Comparison of ENCODE assay signal across 7 cellular contexts in genomic region chr3:134249442-134249841, GRCh38. TPM values are rescaled to one million over a fixed set of nuclear protein-coding genes. Genes with fewer than 3 reads are reported as not detected.
DNase-seq lines count a peak whose midpoint lies in the region; ATAC-seq and TF ChIP-seq lines count a peak whose summit lies in the region.

No MANE protein-coding gene starts in this region.

- H3K4me1 Mint-ChIP-seq in HFFc6 (ENCODE audit: low read depth): peaks cover 51% of the 10 kb centered on the region
- peaks cover 66% of the 10 kb centered on the region for H3K4me1 Mint-ChIP-seq in activated CD4-positive, alpha-beta memory T cell treated with anti-CD3 and anti-CD28 coated beads for 36 hours (ENCODE audit: low read depth)
- peaks cover 73% of the 10 kb centered on the region for H3K4me1 Mint-ChIP-seq in stimulated activated memory B cell treated with anti-CD40 and anti-IgM and Interleukin-4, amounts not matched to agents 10 μg/mL and 1 μg/mL and 100 μg/mL, for 72 hours

- CTCF ChIA-PET in activated CD4-positive, alpha-beta memory T cell treated with anti-CD3 and anti-CD28 coated beads for 36 hours (lab: Charles Lee): interaction anchor here (0.7 to 2.9 kb wide), 2 partner anchors 37 to 53 kb away, joined by 3 to 10 read pairs; no protein-coding TSS in a partner anchor

- TF ChIP-seq CTCF in HFFc6 (IDR thresholded peaks at IDR 0.05): no peak; the same call in 1 of the 2 replicates

- H3K36me3 ChIP-seq in iPS DF 6.9 (ENCODE audit: control insufficient read depth, insufficient read depth, low read length): no peaks in the 10 kb centered on the region

- H3K27ac Mint-ChIP-seq in HFFc6: peak overlapping the region; percentile 89
- peak overlapping the region; percentile 85 for H3K27ac Mint-ChIP-seq in activated CD4-positive, alpha-beta memory T cell treated with anti-CD3 and anti-CD28 coated beads for 36 hours
- H3K27ac Mint-ChIP-seq in stimulated activated memory B cell treated with anti-CD40 and anti-IgM and Interleukin-4, amounts not matched to agents 10 μg/mL and 1 μg/mL and 100 μg/mL, for 72 hours: peak overlapping the region; percentile 86

- no peaks in the 10 kb centered on the region for H3K9me3 Mint-ChIP-seq in HFFc6
- H3K9me3 Mint-ChIP-seq in activated CD4-positive, alpha-beta memory T cell treated with anti-CD3 and anti-CD28 coated beads for 36 hours: no peaks in the 10 kb centered on the region
- no peaks in the 10 kb centered on the region for H3K9me3 Mint-ChIP-seq in stimulated activated memory B cell treated with anti-CD40 and anti-IgM and Interleukin-4, amounts not matched to agents 10 μg/mL and 1 μg/mL and 100 μg/mL, for 72 hours

- WGBS in iPS DF 6.9 (ENCODE audit: insufficient coverage, insufficient read length): no CpG with 5 or more reads among the region's 4 CpGs

- H3K27me3 ChIP-seq in iPS DF 6.9 (ENCODE audit: control insufficient read depth, insufficient read depth, low read length): no peaks in the 10 kb centered on the region

- H3K4me3 Mint-ChIP-seq in HFFc6: peak overlapping the region; percentile 97
- peak overlapping the region; percentile 84 for H3K4me3 Mint-ChIP-seq in activated CD4-positive, alpha-beta memory T cell treated with anti-CD3 and anti-CD28 coated beads for 36 hours
- H3K4me3 Mint-ChIP-seq in stimulated activated memory B cell treated with anti-CD40 and anti-IgM and Interleukin-4, amounts not matched to agents 10 μg/mL and 1 μg/mL and 100 μg/mL, for 72 hours: peak overlapping the region; percentile 86

- no peak overlapping the region for H3K27ac ChIP-seq in iPS DF 6.9 (ENCODE audit: low read length)

- peaks cover 3% of the 10 kb centered on the region for H3K27me3 Mint-ChIP-seq in HFFc6 (ENCODE audit: insufficient read depth)
- H3K27me3 Mint-ChIP-seq in activated CD4-positive, alpha-beta memory T cell treated with anti-CD3 and anti-CD28 coated beads for 36 hours: no peaks in the 10 kb centered on the region
- no peaks in the 10 kb centered on the region for H3K27me3 Mint-ChIP-seq in stimulated activated memory B cell treated with anti-CD40 and anti-IgM and Interleukin-4, amounts not matched to agents 10 μg/mL and 1 μg/mL and 100 μg/mL, for 72 hours

- peak overlapping the region; percentile 57; the same call in 1 of the 2 replicates for H3K4me3 ChIP-seq in iPS DF 6.9 (ENCODE audit: low read length)

- peaks cover 3% of the 10 kb centered on the region for H3K4me1 ChIP-seq in iPS DF 6.9 (ENCODE audit: control insufficient read depth, insufficient read depth, low read length)

- H3K36me3 Mint-ChIP-seq in HFFc6 (ENCODE audit: low read depth): peaks cover 15% of the 10 kb centered on the region
- H3K36me3 Mint-ChIP-seq in activated CD4-positive, alpha-beta memory T cell treated with anti-CD3 and anti-CD28 coated beads for 36 hours: peaks cover 2% of the 10 kb centered on the region
- peaks cover 14% of the 10 kb centered on the region for H3K36me3 Mint-ChIP-seq in stimulated activated memory B cell treated with anti-CD40 and anti-IgM and Interleukin-4, amounts not matched to agents 10 μg/mL and 1 μg/mL and 100 μg/mL, for 72 hours

- no peak for DNase-seq in HFFc6
- DNase-seq in activated CD4-positive, alpha-beta memory T cell treated with anti-CD3 and anti-CD28 coated beads for 36 hours: no peak
- no peak for DNase-seq in iPS DF 6.9 (ENCODE audit: low read depth, low spot score)
- DNase-seq in occipital lobe (lab: John Stamatoyannopoulos, UW): no peak

- H3K9me3 ChIP-seq in iPS DF 6.9 (ENCODE audit: control insufficient read depth, insufficient read depth, low read length): no peaks in the 10 kb centered on the region

- intact Hi-C loops in activated CD4-positive, alpha-beta memory T cell treated with anti-CD3 and anti-CD28 coated beads for 36 hours (cut with micrococcal nuclease): loop anchor here (1.0 kb wide), 1 partner anchor 10 kb away; no protein-coding TSS in a partner anchor

- peak; percentile 0 for ATAC-seq in stimulated activated memory B cell treated with anti-CD40 and anti-IgM and Interleukin-4, amounts not matched to agents 10 μg/mL and 1 μg/mL and 100 μg/mL, for 72 hours
- ATAC-seq in GM19023 (IDR thresholded peaks at IDR 0.05; ENCODE audit: unreplicated experiment): no peak
- ATAC-seq in HG02571 (IDR thresholded peaks at IDR 0.05; ENCODE audit: unreplicated experiment): no peak

- POLR2A ChIA-PET in activated CD4-positive, alpha-beta memory T cell treated with anti-CD3 and anti-CD28 coated beads for 36 hours (lab: Charles Lee): interaction anchor here (1.4 to 1.6 kb wide), 2 partner anchors 12 to 237 kb away, joined by 4 to 7 read pairs; partner anchors contain the start of genes ANAPC13 and CEP63

RNA-seq across cellular contexts. Expression of gene RYK, which starts 1.2 kb away (rescaled TPM):
- 10 to 100 TPM; 46.0 to 54.2 (median 49.9) TPM for total RNA-seq in HFFc6 (2021; fragmentation: NEBNext Ultra II Directional; extraction: Animal tissue kit (Norgen Biotek cat#: 25700))
- 10 to 100 TPM; 16.7 to 17.6 TPM for total RNA-seq in activated CD4-positive, alpha-beta memory T cell treated with anti-CD3 and anti-CD28 coated beads for 36 hours
- total RNA-seq in occipital lobe: 136 TPM
